In the genomic region with DNA sequence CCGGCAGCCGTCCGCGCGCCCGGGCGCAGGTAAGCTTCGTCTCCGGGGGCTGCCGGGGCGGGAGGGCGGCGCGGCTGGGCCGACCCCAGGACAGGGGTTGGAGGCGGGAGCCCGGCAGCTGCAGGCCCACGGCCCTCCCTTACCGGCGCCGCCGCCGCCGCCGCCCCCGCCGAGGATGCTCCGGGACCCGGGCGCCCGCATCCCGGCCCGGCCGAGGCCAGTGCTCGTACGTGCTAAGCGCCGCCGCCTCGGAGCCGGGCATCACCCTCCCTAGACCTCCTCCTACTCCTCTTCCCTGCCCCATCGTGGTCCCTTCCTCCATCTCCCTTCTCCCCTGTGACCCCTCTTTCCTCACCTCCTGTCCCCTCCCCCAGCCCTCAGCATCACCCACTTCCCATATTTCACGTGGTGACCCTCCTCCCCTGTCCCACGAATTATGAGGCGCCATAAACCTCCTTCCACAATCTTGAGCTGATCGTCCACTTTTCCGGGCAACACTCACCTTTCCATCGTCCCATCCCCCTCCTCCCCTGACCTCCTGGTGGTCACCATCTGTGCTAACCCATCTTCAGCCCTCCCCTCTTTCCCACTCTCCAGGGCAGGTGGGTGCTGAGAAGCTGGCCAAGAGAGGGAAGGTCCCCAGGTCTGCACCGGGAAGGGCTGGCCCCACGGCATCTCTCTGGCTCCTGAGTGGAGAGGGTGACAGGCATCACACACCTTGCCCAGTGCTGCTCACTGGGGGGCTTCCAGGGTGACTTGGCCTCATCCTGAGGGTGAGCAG, we compare ENCODE assay signal across 8 cellular contexts. TPM values are rescaled to one million over a fixed set of nuclear protein-coding genes. Genes with fewer than 3 reads are reported as not detected.
DNase-seq lines count a peak whose midpoint lies in the region; ATAC-seq and TF ChIP-seq lines count a peak whose summit lies in the region.

No MANE protein-coding gene starts in this region.

- peak overlapping the region; percentile 36 to 55 for H3K4me3 ChIP-seq in CD4-positive, alpha-beta memory T cell (ENCODE audit: low read length in 2 of 2)

- H3K9me3 ChIP-seq in CD4-positive, alpha-beta memory T cell (ENCODE audit: control insufficient read depth in 1 of 2, low read length in 2 of 2), result no peaks in the 10 kb centered on the region

- H3K36me3 ChIP-seq in CD4-positive, alpha-beta memory T cell (ENCODE audit: insufficient read depth, low read length), result peaks cover 4% of the 10 kb centered on the region

- POLR2A ChIA-PET in CD4-positive, alpha-beta memory T cell (lab: Charles Lee; ENCODE audit: partially characterized antibody), result interaction anchor here (0.9 to 4.8 kb wide), 6 partner anchors 13 to 243 kb away, joined by 3 to 46 read pairs (median 5); a partner anchor contains a TSS

- CTCF ChIA-PET in CD4-positive, alpha-beta memory T cell (lab: Charles Lee; ENCODE audit: partially characterized antibody), result interaction anchor here (1.1 to 1.8 kb wide), 2 partner anchors 32 to 244 kb away, joined by 5 to 9 read pairs; no protein-coding TSS in a partner anchor

- H3K27ac ChIP-seq in CD4-positive, alpha-beta memory T cell (ENCODE audit: low read depth, low read length), result no peak overlapping the region
- peak overlapping the region; percentile 10 for H3K27ac ChIP-seq in cingulate gyrus (ENCODE audit: low read depth, low read length)

- TF ChIP-seq CTCF in natural killer cell (IDR thresholded peaks at IDR 0.05), result no peak

- H3K27ac Mint-ChIP-seq in CD4-positive, alpha-beta memory T cell, result peak overlapping the region; percentile 70 to 88 (median 87)
- peak overlapping the region in 1 of 2 donors; percentile 62 for H3K27ac Mint-ChIP-seq in natural killer cell

- H3K36me3 Mint-ChIP-seq in CD4-positive, alpha-beta memory T cell, result peaks cover 7 to 12% of the 10 kb centered on the region in 2 donors
- no peaks in the 10 kb centered on the region for H3K36me3 Mint-ChIP-seq in natural killer cell

- H3K4me1 ChIP-seq in CD4-positive, alpha-beta memory T cell (ENCODE audit: insufficient read depth, low read length), result peaks cover 25% of the 10 kb centered on the region

- H3K27me3 Mint-ChIP-seq in CD4-positive, alpha-beta memory T cell, result peaks cover 0 to 2% of the 10 kb centered on the region in 2 donors
- H3K27me3 Mint-ChIP-seq in natural killer cell (ENCODE audit: low read depth in 2 of 2), result peaks cover 0 to 3% of the 10 kb centered on the region in 2 donors

- H3K4me3 Mint-ChIP-seq in CD4-positive, alpha-beta memory T cell, result peak overlapping the region; percentile 77 to 87 (median 84)
- H3K4me3 Mint-ChIP-seq in natural killer cell, result peak overlapping the region; percentile 73

- ATAC-seq in GM21528 (IDR thresholded peaks at IDR 0.05; ENCODE audit: low FRiP score, unreplicated experiment) (peak; percentile 7), natural killer cell (peak; percentile 4 to 8 (median 4)), HG03457 (IDR thresholded peaks at IDR 0.05; ENCODE audit: unreplicated experiment) (no peak)

- intact Hi-C loops in CD4-positive, alpha-beta memory T cell (cut with micrococcal nuclease), result loop anchor here (1.0 to 5.0 kb wide), 4 partner anchors 53 to 243 kb away; a partner anchor contains a TSS
- intact Hi-C loops in natural killer cell (cut with micrococcal nuclease), result no loop called here

- H3K4me1 Mint-ChIP-seq in CD4-positive, alpha-beta memory T cell, result peaks cover 18 to 37% (median 26%) of the 10 kb centered on the region in 4 donors
- H3K4me1 Mint-ChIP-seq in natural killer cell, result peaks cover 12 to 29% of the 10 kb centered on the region in 2 donors

- H3K27me3 ChIP-seq in CD4-positive, alpha-beta memory T cell (ENCODE audit: insufficient read depth, low read length), result no peaks in the 10 kb centered on the region

- no peak for DNase-seq in CD4-positive, alpha-beta memory T cell
- DNase-seq in NCI-H69 (lab: John Stamatoyannopoulos, UW) (peak; percentile 57), natural killer cell (no peak), NCI-H345 treated with DMSO at 0.1 percent for 48 hours (lab: John Stamatoyannopoulos, UW; ENCODE audit: unreplicated experiment) (no peak)
- no peak for DNase-seq in effector CD4-positive, alpha-beta T cell

- no peaks in the 10 kb centered on the region for H3K9me3 Mint-ChIP-seq in CD4-positive, alpha-beta memory T cell
- no peaks in the 10 kb centered on the region for H3K9me3 Mint-ChIP-seq in natural killer cell

RNA-seq across cellular contexts. Expression of a gene that starts 0.6 kb away (rescaled TPM):
- 1 to 10 TPM; 4.0 to 4.1 TPM for total RNA-seq in CD4-positive, alpha-beta memory T cell
- 1 to 10 TPM; 2.8 to 4.1 TPM for polyA plus RNA-seq in CD4-positive, alpha-beta memory T cell
- total RNA-seq in natural killer cell, result 1 to 10 TPM; 1.6 to 3.0 (median 1.9) TPM

RNA-seq across cellular contexts. Expression of a gene that starts 53.9 kb away (rescaled TPM):
- total RNA-seq in CD4-positive, alpha-beta memory T cell, result 10 to 100 TPM; 54.0 to 59.7 TPM
- polyA plus RNA-seq in CD4-positive, alpha-beta memory T cell, result 10 to 100 TPM in 1 of 2 donors, 1 to 10 TPM in 1; 7.9 to 19.7 TPM
- total RNA-seq in natural killer cell, result 10 to 100 TPM; 44.8 to 53.6 (median 50.7) TPM

RNA-seq across cellular contexts. Expression of a gene that starts 54.0 kb away (rescaled TPM):
- 10 to 100 TPM; 19.5 to 20.7 TPM for total RNA-seq in CD4-positive, alpha-beta memory T cell
- 10 to 100 TPM; 17.6 to 28.9 TPM for polyA plus RNA-seq in CD4-positive, alpha-beta memory T cell
- 10 to 100 TPM; 18.8 to 21.5 (median 21.4) TPM for total RNA-seq in natural killer cell
